In the genomic region with DNA sequence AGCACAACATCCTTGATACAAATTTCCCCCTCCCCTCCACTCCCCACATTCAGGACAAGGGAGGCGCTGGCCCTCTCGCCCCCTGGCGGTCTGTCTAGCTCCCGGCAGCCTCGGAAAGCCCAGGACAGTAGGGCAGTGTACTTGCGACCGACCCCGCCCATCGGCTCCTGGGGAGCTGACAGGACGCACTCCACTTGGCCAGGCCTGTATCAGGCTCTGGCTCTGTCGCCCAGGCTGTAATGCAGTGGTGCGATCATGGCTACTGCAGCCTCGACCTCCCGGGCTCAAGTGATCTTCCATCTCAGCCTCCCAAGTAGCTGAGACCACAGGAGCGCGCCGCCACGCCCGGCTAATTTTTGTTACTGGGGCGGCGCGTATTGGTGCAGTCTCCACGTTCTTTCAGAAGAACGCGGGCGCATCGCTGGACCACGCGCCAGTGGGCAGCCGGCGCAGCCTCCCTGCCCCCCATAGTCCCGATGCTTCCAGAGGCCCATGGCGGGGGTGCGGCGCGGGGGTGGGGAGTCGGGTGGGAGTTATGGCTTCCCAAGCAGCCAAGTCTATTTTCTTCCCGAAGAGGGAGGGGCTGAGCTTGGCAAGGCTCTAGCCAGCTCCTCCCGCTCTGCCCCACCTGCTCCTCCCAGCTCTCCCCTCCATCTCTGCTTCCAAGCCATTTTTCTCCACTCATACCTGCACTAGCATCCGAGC, we compare ENCODE assay signal across 1 cellular context.
TF ChIP-seq lines count a peak whose summit lies in the region.

No MANE protein-coding gene starts in this region.

TF ChIP-seq in GM23338, 12 proteins besides CTCF, POLR2A, EP300 and RAD21 (continued from another document):
- TF ChIP-seq CREB1 (CRISPR knock-in tag; IDR thresholded peaks at IDR 0.05; ENCODE audit: low read depth) (no peak), REST (IDR thresholded peaks at IDR 0.05; ENCODE audit: unreplicated experiment) (no peak), EZH2 (IDR thresholded peaks at IDR 0.05; ENCODE audit: low read depth, unreplicated experiment) (no peak), POLR2AphosphoS5 (IDR thresholded peaks at IDR 0.05; ENCODE audit: low read depth) (no peak), NANOG (IDR thresholded peaks at IDR 0.05; ENCODE audit: borderline replicate concordance) (no peak), EZH2phosphoT487 (IDR thresholded peaks at IDR 0.05; ENCODE audit: unreplicated experiment) (no peak)
